Comparison of ENCODE assay signal across 20 cellular contexts in genomic region chr3:194875581-194876402, GRCh38.
"Had no signal": no experiment of that assay in that cellular context is flagged by ENCODE, and none has a peak within 500 bp of the region (broad histone marks: within the 10 kb centered on the region; RNA-seq: fewer than 3 reads in every experiment).

No MANE protein-coding gene starts in this region.

- H3K9ac ChIP-seq: SK-N-SH had no signal

- H3K4me3 ChIP-seq: mucosa of descending colon, tibial nerve had no signal

- H3K4me3 Mint-ChIP-seq: activated naive CD8-positive, alpha-beta T cell; activated T-cell treated with anti-CD3 and anti-CD28 coated beads, Interleukin-2, amount 50 U/mL, for 4 hours; naive thymus-derived CD8-positive, alpha-beta T cell; T-cell had no signal

- H3K9me3 ChIP-seq: mucosa of descending colon, neutrophil, SK-N-SH, tibial nerve had no signal

- H3K9me3 Mint-ChIP-seq: activated T-cell treated with anti-CD3 and anti-CD28 coated beads, Interleukin-2, amount 50 U/mL, for 4 hours; naive thymus-derived CD8-positive, alpha-beta T cell; T-cell had no signal

- ATAC-seq: activated CD4-positive, CD25-positive, alpha-beta regulatory T cell treated with anti-CD3 and anti-CD28 coated beads, Interleukin-2, amount 50 U/mL, for 24 hours; activated T-cell treated with anti-CD3 and anti-CD28 coated beads, Interleukin-2, amount 50 U/mL, for 4 hours; mucosa of descending colon; naive thymus-derived CD8-positive, alpha-beta T cell; T-cell had no signal

- H3K27ac Mint-ChIP-seq: activated naive CD8-positive, alpha-beta T cell; naive thymus-derived CD8-positive, alpha-beta T cell; T-cell had no signal

- H3K4me2 ChIP-seq: SK-N-SH had no signal

- DNase-seq: activated CD4-positive, alpha-beta T cell treated with anti-CD3 and anti-CD28 coated beads, Interleukin-2, amount 50 U/mL, for 1 hour; activated gamma-delta T cell; activated T-cell treated with anti-CD3 and anti-CD28 coated beads, Interleukin-2, amount 50 U/mL, for 4 hours; amniotic stem cell; effector CD8-positive, alpha-beta T cell; mucosa of descending colon; naive thymus-derived CD8-positive, alpha-beta T cell; posterior cingulate gyrus; SK-N-SH; small intestine; stimulated activated CD4-positive, alpha-beta T cell treated with anti-CD3 and anti-CD28 coated beads, Interleukin-4, amount 100 ng/mL, for 24 hours; stimulated activated naive CD4-positive, alpha-beta T cell; substantia nigra; T-cell; T-helper 9 cell had no signal

- H3K27ac ChIP-seq: epithelial cell of prostate, neutrophil, tibial nerve had no signal

- H3K27me3 ChIP-seq: neutrophil, tibial nerve had no signal

- H3K36me3 Mint-ChIP-seq: activated naive CD8-positive, alpha-beta T cell; naive thymus-derived CD8-positive, alpha-beta T cell; T-cell had no signal

- H3K36me3 ChIP-seq: neutrophil, tibial nerve had no signal
